ENCODE assay signal across 16 cellular contexts in genomic region chrX:71102292-71102691, GRCh38. TPM values are rescaled to one million over a fixed set of nuclear protein-coding genes. Genes with fewer than 3 reads are reported as not detected.
DNase-seq lines count a peak whose midpoint lies in the region; ATAC-seq and TF ChIP-seq lines count a peak whose summit lies in the region.
"Had no signal": no experiment of that assay in that cellular context is flagged by ENCODE, and none has a peak within 500 bp of the region (broad histone marks: within the 10 kb centered on the region; RNA-seq: fewer than 3 reads in every experiment).

No MANE protein-coding gene starts in this region.

- peak overlapping the region; percentile 93 for H3K27ac Mint-ChIP-seq in CD4-positive, alpha-beta T cell
- peak overlapping the region; percentile 89 for H3K27ac Mint-ChIP-seq in activated naive CD8-positive, alpha-beta T cell treated with anti-CD3 and anti-CD28 coated beads for 36 hours
- H3K27ac Mint-ChIP-seq in natural killer cell, result peak overlapping the region; percentile 97 to 99

- peaks cover 18% of the 10 kb centered on the region for H3K36me3 Mint-ChIP-seq in CD4-positive, alpha-beta T cell (ENCODE audit: low read depth)
- peaks cover 30% of the 10 kb centered on the region for H3K36me3 Mint-ChIP-seq in activated naive CD8-positive, alpha-beta T cell treated with anti-CD3 and anti-CD28 coated beads for 36 hours
- peaks cover 5% of the 10 kb centered on the region for H3K36me3 Mint-ChIP-seq in natural killer cell

- no peaks in the 10 kb centered on the region for H3K27me3 ChIP-seq in CD4-positive, alpha-beta T cell (ENCODE audit: control insufficient read depth, insufficient read depth, low read length)
- no peaks in the 10 kb centered on the region for H3K27me3 ChIP-seq in HL-60 (ENCODE audit: insufficient read depth, poor library complexity, severe bottlenecking)
- H3K27me3 ChIP-seq: uterus had no signal

- H3K4me3 Mint-ChIP-seq in CD4-positive, alpha-beta T cell, result peak overlapping the region; percentile 74
- H3K4me3 Mint-ChIP-seq in activated naive CD8-positive, alpha-beta T cell treated with anti-CD3 and anti-CD28 coated beads for 36 hours, result no peak overlapping the region
- peak overlapping the region; percentile 60 for H3K4me3 Mint-ChIP-seq in natural killer cell

- no peaks in the 10 kb centered on the region for H3K9me3 Mint-ChIP-seq in CD4-positive, alpha-beta T cell
- no peaks in the 10 kb centered on the region for H3K9me3 Mint-ChIP-seq in activated naive CD8-positive, alpha-beta T cell treated with anti-CD3 and anti-CD28 coated beads for 36 hours
- H3K9me3 Mint-ChIP-seq in natural killer cell, result no peaks in the 10 kb centered on the region

- CTCF ChIA-PET in CD4-positive, alpha-beta T cell (lab: Charles Lee), result interaction anchor here (0.8 to 4.6 kb wide), 3 partner anchors 9 to 26 kb away, joined by 3 to 40 read pairs (median 22); partner anchors contain the start of gene IL2RG

- no peak for TF ChIP-seq CTCF in CD4-positive, alpha-beta T cell (IDR thresholded peaks at IDR 0.05)
- TF ChIP-seq CTCF in HL-60 (IDR thresholded peaks at IDR 0.05; ENCODE audit: insufficient read depth, low read length) (no peak), natural killer cell (IDR thresholded peaks at IDR 0.05) (no peak)

- intact Hi-C loops in CD4-positive, alpha-beta T cell (cut with DNase I, micrococcal nuclease), result no loop called here
- intact Hi-C loops in natural killer cell (cut with micrococcal nuclease), result loop anchor here (10.0 kb wide), 1 partner anchor 433 kb away; the partner anchor contains the start of gene OGT

- no peaks in the 10 kb centered on the region for H3K27me3 Mint-ChIP-seq in CD4-positive, alpha-beta T cell
- no peaks in the 10 kb centered on the region for H3K27me3 Mint-ChIP-seq in activated naive CD8-positive, alpha-beta T cell treated with anti-CD3 and anti-CD28 coated beads for 36 hours
- peaks cover 0 to 13% of the 10 kb centered on the region in 2 donors for H3K27me3 Mint-ChIP-seq in natural killer cell (ENCODE audit: low read depth in 2 of 2)
- H3K27me3 Mint-ChIP-seq: stimulated activated naive B cell treated with anti-CD40 and anti-IgM and Interleukin-4, amounts not matched to agents 10 μg/mL and 1 μg/mL and 100 μg/mL, for 72 hours had no signal

- H3K4me3 ChIP-seq in HL-60 (replicated peaks; ENCODE audit: insufficient read depth, low read length), result no peak overlapping the region
- H3K4me3 ChIP-seq: uterus had no signal

- no peak overlapping the region for H3K27ac ChIP-seq in CD4-positive, alpha-beta T cell (ENCODE audit: low read depth, low read length)
- H3K27ac ChIP-seq in HL-60 (replicated peaks), result peak overlapping the region; percentile 84
- H3K27ac ChIP-seq: uterus had no signal

- peaks cover 87% of the 10 kb centered on the region for H3K4me1 Mint-ChIP-seq in CD4-positive, alpha-beta T cell (ENCODE audit: low read depth)
- peaks cover 69% of the 10 kb centered on the region for H3K4me1 Mint-ChIP-seq in activated naive CD8-positive, alpha-beta T cell treated with anti-CD3 and anti-CD28 coated beads for 36 hours
- H3K4me1 Mint-ChIP-seq in natural killer cell, result peaks cover 55 to 73% of the 10 kb centered on the region in 2 donors

- ATAC-seq in CD4-positive, alpha-beta T cell (ENCODE audit: poor library complexity), result no peak
- ATAC-seq in natural killer cell, result no peak
- no peak for ATAC-seq in HG03097 (IDR thresholded peaks at IDR 0.05; ENCODE audit: low FRiP score, unreplicated experiment)
- ATAC-seq in HG02885 (IDR thresholded peaks at IDR 0.05; ENCODE audit: poor library complexity, unreplicated experiment), result no peak

- POLR2A ChIA-PET in CD4-positive, alpha-beta T cell (lab: Charles Lee), result interaction anchor here (1.1 to 5.3 kb wide), 7 partner anchors 10 to 264 kb away, joined by 4 to 106 read pairs (median 6); partner anchors contain the start of genes IL2RG, MED12, NONO and TAF1

- no peaks in the 10 kb centered on the region for H3K9me3 ChIP-seq in CD4-positive, alpha-beta T cell (ENCODE audit: control insufficient read depth, low read length)
- H3K9me3 ChIP-seq: uterus had no signal

- no peak for DNase-seq in CD4-positive, alpha-beta T cell
- no peak for DNase-seq in HL-60 (ENCODE audit: low read depth in 1 of 2, low spot score in 1 of 2)
- DNase-seq in activated naive CD8-positive, alpha-beta T cell treated with anti-CD3 and anti-CD28 coated beads for 36 hours, result no peak
- no peak for DNase-seq in natural killer cell
- no peak for DNase-seq in iPS-NIHi7 (ENCODE audit: extremely low spot score)
- DNase-seq: activated CD8-positive, alpha-beta memory T cell treated with anti-CD3 and anti-CD28 coated beads for 24 hours; NCI-H1436; NCI-H510A; stimulated activated CD4-positive, alpha-beta T cell treated with anti-CD3 and anti-CD28 coated beads, Interleukin-4, amount 100 ng/mL, for 24 hours; stimulated activated naive B cell treated with anti-CD40 and anti-IgM and Interleukin-4, amounts not matched to agents 10 μg/mL and 1 μg/mL and 100 μg/mL, for 72 hours; uterus had no signal

RNA-seq across cellular contexts. Expression of gene CXorf65, which starts 4.2 kb away (rescaled TPM):
- total RNA-seq in CD4-positive, alpha-beta T cell, result 10 to 100 TPM; 71.9 to 82.3 TPM
- 10 to 100 TPM in 1 of 2 experiments, 1 to 10 TPM in 1; 6.7 to 10.4 TPM for total RNA-seq in activated naive CD8-positive, alpha-beta T cell treated with anti-CD3 and anti-CD28 coated beads for 36 hours
- total RNA-seq in natural killer cell, result 100 to 1,000 TPM in 1 of 3 donors, 10 to 100 TPM in 2; 55.8 to 117 (median 92.8) TPM
- total RNA-seq: epithelial cell of proximal tubule, kidney epithelial cell, renal cortical epithelial cell had no signal

RNA-seq across cellular contexts. Expression of gene FOXO4, which starts 6.6 kb away (rescaled TPM):
- 10 to 100 TPM; 20.9 to 23.8 TPM for total RNA-seq in CD4-positive, alpha-beta T cell
- total RNA-seq in activated naive CD8-positive, alpha-beta T cell treated with anti-CD3 and anti-CD28 coated beads for 36 hours, result 1 to 10 TPM; 6.0 to 7.8 TPM
- total RNA-seq in natural killer cell, result 10 to 100 TPM; 47.3 to 57.2 (median 51.2) TPM

RNA-seq across cellular contexts. Expression of gene IL2RG, which starts 9.1 kb away (rescaled TPM):
- total RNA-seq in CD4-positive, alpha-beta T cell, result 100 to 1,000 TPM; 213 to 225 TPM
- total RNA-seq in activated naive CD8-positive, alpha-beta T cell treated with anti-CD3 and anti-CD28 coated beads for 36 hours, result 100 to 1,000 TPM; 231 to 241 TPM
- total RNA-seq in natural killer cell, result 100 to 1,000 TPM; 506 to 577 (median 550) TPM
- total RNA-seq: epithelial cell of proximal tubule, renal cortical epithelial cell had no signal

RNA-seq across cellular contexts. Expression of gene MED12, which starts 16.1 kb away (rescaled TPM):
- total RNA-seq in CD4-positive, alpha-beta T cell, result 10 to 100 TPM; 44.5 to 55.3 TPM
- 10 to 100 TPM; 43.4 to 46.4 TPM for total RNA-seq in activated naive CD8-positive, alpha-beta T cell treated with anti-CD3 and anti-CD28 coated beads for 36 hours
- total RNA-seq in natural killer cell, result 100 to 1,000 TPM; 111 to 156 (median 115) TPM

RNA-seq across cellular contexts. Expression of gene SNX12, which starts 34.2 kb away (rescaled TPM):
- 10 to 100 TPM; 20.5 to 22.4 TPM for total RNA-seq in CD4-positive, alpha-beta T cell
- total RNA-seq in activated naive CD8-positive, alpha-beta T cell treated with anti-CD3 and anti-CD28 coated beads for 36 hours, result 10 to 100 TPM; 44.4 to 44.8 TPM
- 10 to 100 TPM; 36.0 to 40.1 (median 38.6) TPM for total RNA-seq in natural killer cell

Comparison
In these comparisons a context has a peak if more than half of its experiments do, and no peak if none do; other contexts are left out.
1. RNA of gene CXorf65, which starts 4.2 kb away (total RNA-seq): 55.8 to 117 TPM in natural killer cell and 71.9 to 82.3 TPM in CD4-positive, alpha-beta T cell; 6.7 to 10.4 TPM in activated naive CD8-positive, alpha-beta T cell treated with anti-CD3 and anti-CD28 coated beads for 36 hours; every median in the first group is over 4 times any median in the second.
2. Peak in every context shown above with its lines, with median percentiles within 50 percentile points of each other: H3K27ac Mint-ChIP-seq.